8 cellular contexts compared by ENCODE assay signal in genomic region chr5:144169904-144170275, GRCh38. TPM values are rescaled to one million over a fixed set of nuclear protein-coding genes. Genes with fewer than 3 reads are reported as not detected.
DNase-seq lines count a peak whose midpoint lies in the region; ATAC-seq, FAIRE-seq and TF ChIP-seq lines count a peak whose summit lies in the region.

No MANE protein-coding gene starts in this region.

- no peak for TF ChIP-seq EP300 in GM12878 (IDR thresholded peaks at IDR 0.05; ENCODE audit: borderline replicate concordance in 1 of 2, control insufficient read depth in 1 of 2, low read depth in 2 of 2, low read length in 2 of 2)

- no peak for TF ChIP-seq POLR2A in GM12878 (IDR thresholded peaks at IDR 0.05; ENCODE audit: low read depth, low read length)

- peaks cover 29% of the 10 kb centered on the region for H3K4me1 ChIP-seq in ACC112 (ENCODE audit: control insufficient read depth, insufficient read depth, low read length, unreplicated experiment)
- no peaks in the 10 kb centered on the region for H3K4me1 ChIP-seq in GM12878 (ENCODE audit: control insufficient read depth, insufficient read depth, low read length)
- H3K4me1 ChIP-seq in mesodermal cell (ENCODE audit: control insufficient read depth, insufficient read depth, low read length, poor library complexity, severe bottlenecking), result peaks cover 10% of the 10 kb centered on the region

- peak; percentile 4 for ATAC-seq in GM12878

- TF ChIP-seq CTCF in HFF-Myc (IDR thresholded peaks at IDR 0.05; ENCODE audit: low read depth, low read length, missing control alignments), result no peak
- TF ChIP-seq CTCF in GM12878 (IDR thresholded peaks at IDR 0.05 in 2 of 3, conservative IDR thresholded peaks at IDR 0.05 in 1 of 3; ENCODE audit: control insufficient read depth in 2 of 3, extremely low read depth in 1 of 3, insufficient read depth in 1 of 3, low read depth in 3 of 3, low read length in 3 of 3), result no peak

- RAD21 ChIA-PET in GM12878 (lab: Charles Lee; ENCODE audit: unreplicated experiment), result interaction anchor here (0.6 to 3.6 kb wide), 8 partner anchors 18 to 1167 kb away, joined by 3 to 39 read pairs (median 6); no protein-coding TSS in a partner anchor

- H2AFZ ChIP-seq in ACC112 (ENCODE audit: low read length, unreplicated experiment), result peak overlapping the region; percentile 44
- H2AFZ ChIP-seq in GM12878 (ENCODE audit: control insufficient read depth, low read depth, low read length), result peak overlapping the region; percentile 99

- peak overlapping the region; percentile 93 for H3K9ac ChIP-seq in GM12878 (ENCODE audit: control insufficient read depth, insufficient read depth, low read length)

- H3K4me2 ChIP-seq in GM12878 (ENCODE audit: control insufficient read depth, insufficient read depth), result peak overlapping the region; percentile 80

- CTCF ChIA-PET in GM12878 (lab: Yijun Ruan, JAX), result interaction anchor here (0.8 to 3.3 kb wide), 9 partner anchors 11 to 285 kb away, joined by 3 to 36 read pairs (median 4); no protein-coding TSS in a partner anchor

- TF ChIP-seq RAD21 in GM12878 (IDR thresholded peaks at IDR 0.05; ENCODE audit: insufficient read depth, low read depth, low read length), result no peak

- BruUV-seq in GM12878 (replicated peaks; lab: Mats Ljungman, UMichigan), result TSS peak; percentile 78

- DNase-seq in HFF-Myc (ENCODE audit: extremely low read depth, low read depth), result no peak
- no peak for DNase-seq in GM12878 (ENCODE audit: low read depth, low spot score)
- no peak for DNase-seq in NCI-H1105 treated with DMSO at 0.1 percent for 48 hours (lab: John Stamatoyannopoulos, UW)
- DNase-seq in KBM-7, result no peak
- DNase-seq in posterior vena cava (ENCODE audit: low spot score), result no peak
- DNase-seq in NK-92 (lab: John Stamatoyannopoulos, UW; ENCODE audit: unreplicated experiment), result no peak

- H3K79me2 ChIP-seq in ACC112 (ENCODE audit: control insufficient read depth, insufficient read depth, low read length, unreplicated experiment), result peaks cover 54% of the 10 kb centered on the region
- H3K79me2 ChIP-seq in GM12878 (ENCODE audit: control insufficient read depth, insufficient read depth, low read length), result peaks cover 38% of the 10 kb centered on the region

- H3K27ac ChIP-seq in ACC112 (ENCODE audit: low read depth, low read length), result peak overlapping the region; percentile 62
- peak overlapping the region; percentile 87 for H3K27ac ChIP-seq in GM12878 (ENCODE audit: control insufficient read depth, insufficient read depth)
- H3K27ac ChIP-seq in mesodermal cell (ENCODE audit: low read depth, low read length, severe bottlenecking), result peak overlapping the region; percentile 88

- H4K20me1 ChIP-seq in GM12878 (ENCODE audit: control insufficient read depth, insufficient read depth), result no peaks in the 10 kb centered on the region

- SMC1A ChIA-PET in GM12878 (lab: Charles Lee; ENCODE audit: uncharacterized antibody, unreplicated experiment), result interaction anchor here (2.1 to 5.6 kb wide), 3 partner anchors 17 to 28 kb away, joined by 4 to 41 read pairs (median 37); no protein-coding TSS in a partner anchor

- in situ Hi-C loops in GM12878 (cut with MboI), result no loop called here
- in situ Hi-C loops in KBM-7 (cut with MboI; ENCODE audit: low pct_unique_long_range_greater_than_20kb, low sequenced_read_pairs), result no loop called here

- no peaks in the 10 kb centered on the region for H3K27me3 ChIP-seq in ACC112 (ENCODE audit: insufficient read depth, low read length)
- no peaks in the 10 kb centered on the region for H3K27me3 ChIP-seq in GM12878 (replicated peaks in 1 of 2; ENCODE audit: control insufficient read depth in 2 of 2, insufficient read depth in 2 of 2, low read length in 1 of 2)

- peak overlapping the region; percentile 86 for H3K4me3 ChIP-seq in ACC112 (ENCODE audit: low read depth, low read length)
- H3K4me3 ChIP-seq in HFF-Myc (replicated peaks; ENCODE audit: low read depth, low read length), result peak overlapping the region; percentile 87
- H3K4me3 ChIP-seq in GM12878, result peak overlapping the region; percentile 93
- H3K4me3 ChIP-seq in mesodermal cell (ENCODE audit: extremely low read depth, insufficient read depth, low read length, poor library complexity, severe bottlenecking), result peak overlapping the region; percentile 85

- 2% methylated on average over 12 of the region's 12 CpGs for WGBS in GM12878 (ENCODE audit: insufficient coverage, insufficient replicate concordance, low lambda C conversion rate, missing lambda C conversion rate)
- 0 to 15% methylated on average over 1 to 6 of the region's 12 CpGs for WGBS in mesodermal cell (ENCODE audit: insufficient coverage in 2 of 2), 2 experiments

- H3K36me3 ChIP-seq in ACC112 (ENCODE audit: insufficient read depth, low read length) (peaks cover 29% of the 10 kb centered on the region), GM12878 (ENCODE audit: control insufficient read depth in 2 of 2, insufficient read depth in 2 of 2, low read length in 1 of 2) (peaks cover 0 to 4% of the 10 kb centered on the region in 2 experiments; a peak in 2 of 4 replicates), mesodermal cell (ENCODE audit: control insufficient read depth, insufficient read depth, low read length) (peaks cover 28% of the 10 kb centered on the region)

- H3K9me3 ChIP-seq in GM12878 (replicated peaks; ENCODE audit: control insufficient read depth, insufficient read depth, low read length) (no peaks in the 10 kb centered on the region), mesodermal cell (ENCODE audit: control insufficient read depth, low read length) (no peaks in the 10 kb centered on the region)

- no peak for FAIRE-seq in GM12878 (lab: Jason Lieb, UNC)

- intact Hi-C loops in GM12878 (cut with micrococcal nuclease; ENCODE audit: unreplicated experiment), result loop anchor here (2.0 kb wide), 2 partner anchors 15 to 19 kb away; no protein-coding TSS in a partner anchor
- intact Hi-C loops in posterior vena cava (cut with DNase I), result no loop called here

- POLR2A ChIA-PET in GM12878 (lab: Charles Lee), result interaction anchor here (1.6 to 1.7 kb wide), 2 partner anchors 11 to 20 kb away, joined by 3 to 6 read pairs; no protein-coding TSS in a partner anchor

TF ChIP-seq in GM12878, 131 proteins besides CTCF, POLR2A, EP300 and RAD21:
- TF ChIP-seq HDAC2 (IDR thresholded peaks at IDR 0.05) (no peak), LARP7 (IDR thresholded peaks at IDR 0.05) (no peak), DPF2 (IDR thresholded peaks at IDR 0.05) (no peak), HCFC1 (IDR thresholded peaks at IDR 0.05; ENCODE audit: low read length) (0 out of 2 replicates have a peak, but pooled peaks have one; percentile 2), GABPA (IDR thresholded peaks at IDR 0.05; ENCODE audit: low read depth) (no peak), PML (IDR thresholded peaks at IDR 0.05; ENCODE audit: low read length) (no peak), TCF12 (IDR thresholded peaks at IDR 0.05; ENCODE audit: low read depth, low read length) (no peak)

RNA-seq across cellular contexts. Expression of gene YIPF5, which starts 0.6 kb away (rescaled TPM):
- 38.0 and 42.4 TPM in 2 replicates for total RNA-seq in GM12878 (2013; cell fraction: nucleolus; rRNA removed)
- 24.3 and 26.9 TPM in 2 replicates for total RNA-seq in GM12878 (2014; rRNA removed)
- total RNA-seq in GM12878 (2014; rRNA removed; fragmentation: Illumina TruSeq; extraction: Trizol), result 33.5 and 34.0 TPM in 2 replicates
- 25.9 TPM in 2 replicates for total RNA-seq in GM12878 (2021)
- 63.1 TPM for polyA plus RNA-seq in GM12878 (2011; ENCODE audit: low read depth)
- 50.4 and 58.7 TPM in 2 replicates for polyA plus RNA-seq in GM12878 (2011; rRNA removed)
- polyA plus RNA-seq in GM12878 (2011; cell fraction: cytosol; rRNA removed), result 24.5 and 41.7 TPM in 2 replicates
- 9.1 and 11.1 TPM in 2 replicates for polyA plus RNA-seq in GM12878 (2011; cell fraction: nucleus; rRNA removed)
- 30.5 and 31.8 TPM in 2 replicates for polyA plus RNA-seq in GM12878 (2012)
- 34.6 and 42.1 TPM in 2 replicates for polyA plus RNA-seq in GM12878 (2014; fragmentation: Illumina TruSeq; extraction: Trizol)
- polyA plus RNA-seq in GM12878 (2014; fragmentation: Nextera tagmentation; extraction: Ambion mirVana), result 10 to 100 TPM; 25.4 to 47.9 TPM
- polyA plus RNA-seq in GM12878 (2014; rRNA removed), result 19.5 and 20.0 TPM in 2 replicates
- polyA plus RNA-seq in GM12878 (2016; fragmentation: Nextera tagmentation; extraction: Ambion mirVana), result 10 to 100 TPM; 41.5 to 45.5 TPM
- polyA minus RNA-seq in GM12878 (2011; rRNA and poly(A)+ RNA removed), result 31.7 and 63.8 TPM in 2 replicates
- polyA minus RNA-seq in GM12878 (2011; cell fraction: cytosol; rRNA and poly(A)+ RNA removed), result 19.2 and 22.6 TPM in 2 replicates
- 14.0 and 20.1 TPM in 2 replicates for polyA minus RNA-seq in GM12878 (2011; cell fraction: nucleus; rRNA and poly(A)+ RNA removed)
- 66.2 TPM for polyA plus RNA-seq in mesodermal cell (2013, experiment 1 of 2)
- polyA plus RNA-seq in mesodermal cell (2013, experiment 2 of 2), result 61.5 TPM
- total RNA-seq in posterior vena cava, result 10 to 100 TPM; 44.1 to 47.5 TPM

RNA-seq across cellular contexts. Expression of gene KCTD16, which starts 0.8 kb away (rescaled TPM):
- total RNA-seq in GM12878 (2013; cell fraction: nucleolus; rRNA removed), result 1.1 and 1.2 TPM in 2 replicates
- 0.06 and 0.11 TPM in 2 replicates for total RNA-seq in GM12878 (2014; rRNA removed)
- total RNA-seq in GM12878 (2014; rRNA removed; fragmentation: Illumina TruSeq; extraction: Trizol), result 0.04 and 0.14 TPM in 2 replicates
- total RNA-seq in GM12878 (2021), result 0.10 and 0.19 TPM in 2 replicates
- not detected for polyA plus RNA-seq in GM12878 (2011; ENCODE audit: low read depth)
- polyA plus RNA-seq in GM12878 (2011; rRNA removed), result 0.10 and 0.19 TPM in 2 replicates
- polyA plus RNA-seq in GM12878 (2011; cell fraction: cytosol; rRNA removed), result 0.07 and 0.09 TPM in 2 replicates
- polyA plus RNA-seq in GM12878 (2011; cell fraction: nucleus; rRNA removed), result 0.06 and 0.16 TPM in 2 replicates
- polyA plus RNA-seq in GM12878 (2012), result 0.07 TPM in 1 of 2 replicates, not detected in the other
- polyA plus RNA-seq in GM12878 (2014; fragmentation: Illumina TruSeq; extraction: Trizol), result 0.03 TPM in 2 replicates
- polyA plus RNA-seq in GM12878 (2014; fragmentation: Nextera tagmentation; extraction: Ambion mirVana), result under 1 TPM in 1 of 2 experiments, not detected in 1; 0.03 TPM
- polyA plus RNA-seq in GM12878 (2014; rRNA removed), result 0.09 TPM in 2 replicates
- not detected for polyA plus RNA-seq in GM12878 (2016; fragmentation: Nextera tagmentation; extraction: Ambion mirVana)
- 0.26 and 0.59 TPM in 2 replicates for polyA minus RNA-seq in GM12878 (2011; rRNA and poly(A)+ RNA removed)
- not detected in 2 replicates for polyA minus RNA-seq in GM12878 (2011; cell fraction: cytosol; rRNA and poly(A)+ RNA removed)
- 0.48 and 0.60 TPM in 2 replicates for polyA minus RNA-seq in GM12878 (2011; cell fraction: nucleus; rRNA and poly(A)+ RNA removed)
- polyA plus RNA-seq in mesodermal cell (2013, experiment 1 of 2), result 0.77 TPM
- polyA plus RNA-seq in mesodermal cell (2013, experiment 2 of 2), result 1.2 TPM
- total RNA-seq in posterior vena cava, result under 1 TPM; 0.24 to 0.46 TPM
